Comparison of ENCODE assay signal across 1 cellular context in the genomic region with DNA sequence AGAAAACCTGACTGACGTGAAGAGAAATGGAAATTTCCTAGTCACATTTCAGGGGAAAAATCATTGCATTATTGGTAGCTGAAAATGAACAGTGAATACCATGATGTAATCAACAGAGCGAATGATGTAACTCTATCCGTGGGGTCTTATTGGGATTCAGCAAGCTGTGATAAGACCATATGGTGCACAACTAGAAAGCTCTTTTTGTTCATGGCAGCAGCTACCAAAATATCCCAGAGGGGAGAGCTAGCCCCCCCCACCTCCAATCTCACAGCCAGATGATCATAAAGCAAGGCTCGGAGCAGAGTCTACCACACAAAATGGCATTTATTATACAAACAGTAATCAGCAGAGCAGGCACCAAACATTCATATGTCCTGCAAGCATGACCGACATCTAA.
TF ChIP-seq lines count a peak whose summit lies in the region.

No MANE protein-coding gene starts in this region.

TF ChIP-seq in K562, 482 proteins besides CTCF, POLR2A, EP300 and RAD21 (continued from another document and continues in another):
- TF ChIP-seq, protein P1, sequence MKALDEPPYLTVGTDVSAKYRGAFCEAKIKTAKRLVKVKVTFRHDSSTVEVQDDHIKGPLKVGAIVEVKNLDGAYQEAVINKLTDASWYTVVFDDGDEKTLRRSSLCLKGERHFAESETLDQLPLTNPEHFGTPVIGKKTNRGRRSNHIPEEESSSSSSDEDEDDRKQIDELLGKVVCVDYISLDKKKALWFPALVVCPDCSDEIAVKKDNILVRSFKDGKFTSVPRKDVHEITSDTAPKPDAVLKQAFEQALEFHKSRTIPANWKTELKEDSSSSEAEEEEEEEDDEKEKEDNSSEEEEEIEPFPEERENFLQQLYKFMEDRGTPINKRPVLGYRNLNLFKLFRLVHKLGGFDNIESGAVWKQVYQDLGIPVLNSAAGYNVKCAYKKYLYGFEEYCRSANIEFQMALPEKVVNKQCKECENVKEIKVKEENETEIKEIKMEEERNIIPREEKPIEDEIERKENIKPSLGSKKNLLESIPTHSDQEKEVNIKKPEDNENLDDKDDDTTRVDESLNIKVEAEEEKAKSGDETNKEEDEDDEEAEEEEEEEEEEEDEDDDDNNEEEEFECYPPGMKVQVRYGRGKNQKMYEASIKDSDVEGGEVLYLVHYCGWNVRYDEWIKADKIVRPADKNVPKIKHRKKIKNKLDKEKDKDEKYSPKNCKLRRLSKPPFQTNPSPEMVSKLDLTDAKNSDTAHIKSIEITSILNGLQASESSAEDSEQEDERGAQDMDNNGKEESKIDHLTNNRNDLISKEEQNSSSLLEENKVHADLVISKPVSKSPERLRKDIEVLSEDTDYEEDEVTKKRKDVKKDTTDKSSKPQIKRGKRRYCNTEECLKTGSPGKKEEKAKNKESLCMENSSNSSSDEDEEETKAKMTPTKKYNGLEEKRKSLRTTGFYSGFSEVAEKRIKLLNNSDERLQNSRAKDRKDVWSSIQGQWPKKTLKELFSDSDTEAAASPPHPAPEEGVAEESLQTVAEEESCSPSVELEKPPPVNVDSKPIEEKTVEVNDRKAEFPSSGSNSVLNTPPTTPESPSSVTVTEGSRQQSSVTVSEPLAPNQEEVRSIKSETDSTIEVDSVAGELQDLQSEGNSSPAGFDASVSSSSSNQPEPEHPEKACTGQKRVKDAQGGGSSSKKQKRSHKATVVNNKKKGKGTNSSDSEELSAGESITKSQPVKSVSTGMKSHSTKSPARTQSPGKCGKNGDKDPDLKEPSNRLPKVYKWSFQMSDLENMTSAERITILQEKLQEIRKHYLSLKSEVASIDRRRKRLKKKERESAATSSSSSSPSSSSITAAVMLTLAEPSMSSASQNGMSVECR (CRISPR knock-in tag; IDR thresholded peaks at IDR 0.05), result no peak
- TF ChIP-seq, protein P2, sequence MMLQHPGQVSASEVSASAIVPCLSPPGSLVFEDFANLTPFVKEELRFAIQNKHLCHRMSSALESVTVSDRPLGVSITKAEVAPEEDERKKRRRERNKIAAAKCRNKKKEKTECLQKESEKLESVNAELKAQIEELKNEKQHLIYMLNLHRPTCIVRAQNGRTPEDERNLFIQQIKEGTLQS (IDR thresholded peaks at IDR 0.05), result peak; percentile 92
- TF ChIP-seq, protein P2 (CRISPR knock-in tag; conservative IDR thresholded peaks at IDR 0.05), result no peak
- TF ChIP-seq HNRNPL (IDR thresholded peaks at IDR 0.05; ENCODE audit: low read depth, low read length) (no peak), CSDE1 (IDR thresholded peaks at IDR 0.05) (no peak), ZC3H11A (IDR thresholded peaks at IDR 0.05; ENCODE audit: low read depth, low read length) (no peak), ZC3H4 (CRISPR knock-in tag; IDR thresholded peaks at IDR 0.05; ENCODE audit: borderline replicate concordance) (no peak), SMAD4 (CRISPR knock-in tag; conservative IDR thresholded peaks at IDR 0.05) (no peak), MAZ (CRISPR knock-in tag; conservative IDR thresholded peaks at IDR 0.05 in 1 of 2, IDR thresholded peaks at IDR 0.05 in 1 of 2) (no peak), TRIM24 (IDR thresholded peaks at IDR 0.05) (peak; percentile 40 to 63; a peak in 2 of 4 replicates), HLTF (IDR thresholded peaks at IDR 0.05) (no peak), IRF2 (CRISPR knock-in tag; IDR thresholded peaks at IDR 0.05) (no peak), MXI1 (IDR thresholded peaks at IDR 0.05; ENCODE audit: low read depth, low read length) (no peak), RAD51 (IDR thresholded peaks at IDR 0.05; ENCODE audit: borderline replicate concordance, low read depth) (no peak), GTF2F1 (IDR thresholded peaks at IDR 0.05; ENCODE audit: low read depth, low read length) (no peak), JUND (IDR thresholded peaks at IDR 0.05; ENCODE audit: borderline replicate concordance, low read depth, low read length) (peak; percentile 70), JUND (tag; IDR thresholded peaks at IDR 0.05; ENCODE audit: borderline replicate concordance, low read depth, low read length) (no peak), HMG20A (CRISPR knock-in tag; conservative IDR thresholded peaks at IDR 0.05) (no peak), MED1 (CRISPR knock-in tag; IDR thresholded peaks at IDR 0.05; ENCODE audit: borderline replicate concordance) (no peak), ZNF445 (CRISPR knock-in tag; IDR thresholded peaks at IDR 0.05; ENCODE audit: low read depth) (no peak), MBD2 (IDR thresholded peaks at IDR 0.05; ENCODE audit: borderline replicate concordance, low read depth) (no peak), DIDO1 (tag; IDR thresholded peaks at IDR 0.05; ENCODE audit: low read depth) (no peak), MAFK (IDR thresholded peaks at IDR 0.05; ENCODE audit: low read length) (no peak), HMG20B (CRISPR knock-in tag; IDR thresholded peaks at IDR 0.05) (no peak), ARNT (IDR thresholded peaks at IDR 0.05) (0 out of 4 replicates have a peak, but pooled peaks of 1 of the 2 experiments have one; percentile 12), BRD4 (IDR thresholded peaks at IDR 0.05) (no peak), HNRNPK (IDR thresholded peaks at IDR 0.05; ENCODE audit: low read depth, low read length, poor library complexity, severe bottlenecking) (no peak), SMARCA5 (IDR thresholded peaks at IDR 0.05) (no peak), DDX20 (tag; IDR thresholded peaks at IDR 0.05; ENCODE audit: low read depth) (no peak), NR2C1 (IDR thresholded peaks at IDR 0.05) (no peak), NR2C1 (tag; IDR thresholded peaks at IDR 0.05) (no peak), ATF7 (IDR thresholded peaks at IDR 0.05) (peak; percentile 85; the same call in 1 of the 2 replicates), ELF4 (CRISPR knock-in tag; IDR thresholded peaks at IDR 0.05) (no peak), WHSC1 (IDR thresholded peaks at IDR 0.05; ENCODE audit: low read length) (no peak)
- TF ChIP-seq, protein P3, sequence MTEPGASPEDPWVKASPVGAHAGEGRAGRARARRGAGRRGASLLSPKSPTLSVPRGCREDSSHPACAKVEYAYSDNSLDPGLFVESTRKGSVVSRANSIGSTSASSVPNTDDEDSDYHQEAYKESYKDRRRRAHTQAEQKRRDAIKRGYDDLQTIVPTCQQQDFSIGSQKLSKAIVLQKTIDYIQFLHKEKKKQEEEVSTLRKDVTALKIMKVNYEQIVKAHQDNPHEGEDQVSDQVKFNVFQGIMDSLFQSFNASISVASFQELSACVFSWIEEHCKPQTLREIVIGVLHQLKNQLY (CRISPR knock-in tag; conservative IDR thresholded peaks at IDR 0.05), result no peak
- TF ChIP-seq, protein P4, sequence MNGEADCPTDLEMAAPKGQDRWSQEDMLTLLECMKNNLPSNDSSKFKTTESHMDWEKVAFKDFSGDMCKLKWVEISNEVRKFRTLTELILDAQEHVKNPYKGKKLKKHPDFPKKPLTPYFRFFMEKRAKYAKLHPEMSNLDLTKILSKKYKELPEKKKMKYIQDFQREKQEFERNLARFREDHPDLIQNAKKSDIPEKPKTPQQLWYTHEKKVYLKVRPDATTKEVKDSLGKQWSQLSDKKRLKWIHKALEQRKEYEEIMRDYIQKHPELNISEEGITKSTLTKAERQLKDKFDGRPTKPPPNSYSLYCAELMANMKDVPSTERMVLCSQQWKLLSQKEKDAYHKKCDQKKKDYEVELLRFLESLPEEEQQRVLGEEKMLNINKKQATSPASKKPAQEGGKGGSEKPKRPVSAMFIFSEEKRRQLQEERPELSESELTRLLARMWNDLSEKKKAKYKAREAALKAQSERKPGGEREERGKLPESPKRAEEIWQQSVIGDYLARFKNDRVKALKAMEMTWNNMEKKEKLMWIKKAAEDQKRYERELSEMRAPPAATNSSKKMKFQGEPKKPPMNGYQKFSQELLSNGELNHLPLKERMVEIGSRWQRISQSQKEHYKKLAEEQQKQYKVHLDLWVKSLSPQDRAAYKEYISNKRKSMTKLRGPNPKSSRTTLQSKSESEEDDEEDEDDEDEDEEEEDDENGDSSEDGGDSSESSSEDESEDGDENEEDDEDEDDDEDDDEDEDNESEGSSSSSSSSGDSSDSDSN (IDR thresholded peaks at IDR 0.05; ENCODE audit: borderline replicate concordance in 1 of 2, low read depth in 2 of 2, low read length in 2 of 2), result no peak
- TF ChIP-seq, protein P5, sequence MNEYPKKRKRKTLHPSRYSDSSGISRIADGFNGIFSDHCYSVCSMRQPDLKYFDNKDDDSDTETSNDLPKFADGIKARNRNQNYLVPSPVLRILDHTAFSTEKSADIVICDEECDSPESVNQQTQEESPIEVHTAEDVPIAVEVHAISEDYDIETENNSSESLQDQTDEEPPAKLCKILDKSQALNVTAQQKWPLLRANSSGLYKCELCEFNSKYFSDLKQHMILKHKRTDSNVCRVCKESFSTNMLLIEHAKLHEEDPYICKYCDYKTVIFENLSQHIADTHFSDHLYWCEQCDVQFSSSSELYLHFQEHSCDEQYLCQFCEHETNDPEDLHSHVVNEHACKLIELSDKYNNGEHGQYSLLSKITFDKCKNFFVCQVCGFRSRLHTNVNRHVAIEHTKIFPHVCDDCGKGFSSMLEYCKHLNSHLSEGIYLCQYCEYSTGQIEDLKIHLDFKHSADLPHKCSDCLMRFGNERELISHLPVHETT (CRISPR knock-in tag; conservative IDR thresholded peaks at IDR 0.05 in 1 of 2, IDR thresholded peaks at IDR 0.05 in 1 of 2), result no peak
- TF ChIP-seq, protein P6, sequence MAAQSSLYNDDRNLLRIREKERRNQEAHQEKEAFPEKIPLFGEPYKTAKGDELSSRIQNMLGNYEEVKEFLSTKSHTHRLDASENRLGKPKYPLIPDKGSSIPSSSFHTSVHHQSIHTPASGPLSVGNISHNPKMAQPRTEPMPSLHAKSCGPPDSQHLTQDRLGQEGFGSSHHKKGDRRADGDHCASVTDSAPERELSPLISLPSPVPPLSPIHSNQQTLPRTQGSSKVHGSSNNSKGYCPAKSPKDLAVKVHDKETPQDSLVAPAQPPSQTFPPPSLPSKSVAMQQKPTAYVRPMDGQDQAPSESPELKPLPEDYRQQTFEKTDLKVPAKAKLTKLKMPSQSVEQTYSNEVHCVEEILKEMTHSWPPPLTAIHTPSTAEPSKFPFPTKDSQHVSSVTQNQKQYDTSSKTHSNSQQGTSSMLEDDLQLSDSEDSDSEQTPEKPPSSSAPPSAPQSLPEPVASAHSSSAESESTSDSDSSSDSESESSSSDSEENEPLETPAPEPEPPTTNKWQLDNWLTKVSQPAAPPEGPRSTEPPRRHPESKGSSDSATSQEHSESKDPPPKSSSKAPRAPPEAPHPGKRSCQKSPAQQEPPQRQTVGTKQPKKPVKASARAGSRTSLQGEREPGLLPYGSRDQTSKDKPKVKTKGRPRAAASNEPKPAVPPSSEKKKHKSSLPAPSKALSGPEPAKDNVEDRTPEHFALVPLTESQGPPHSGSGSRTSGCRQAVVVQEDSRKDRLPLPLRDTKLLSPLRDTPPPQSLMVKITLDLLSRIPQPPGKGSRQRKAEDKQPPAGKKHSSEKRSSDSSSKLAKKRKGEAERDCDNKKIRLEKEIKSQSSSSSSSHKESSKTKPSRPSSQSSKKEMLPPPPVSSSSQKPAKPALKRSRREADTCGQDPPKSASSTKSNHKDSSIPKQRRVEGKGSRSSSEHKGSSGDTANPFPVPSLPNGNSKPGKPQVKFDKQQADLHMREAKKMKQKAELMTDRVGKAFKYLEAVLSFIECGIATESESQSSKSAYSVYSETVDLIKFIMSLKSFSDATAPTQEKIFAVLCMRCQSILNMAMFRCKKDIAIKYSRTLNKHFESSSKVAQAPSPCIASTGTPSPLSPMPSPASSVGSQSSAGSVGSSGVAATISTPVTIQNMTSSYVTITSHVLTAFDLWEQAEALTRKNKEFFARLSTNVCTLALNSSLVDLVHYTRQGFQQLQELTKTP (IDR thresholded peaks at IDR 0.05; ENCODE audit: low read depth in 1 of 2, partially characterized antibody in 2 of 2), result no peak
- TF ChIP-seq, protein P7, sequence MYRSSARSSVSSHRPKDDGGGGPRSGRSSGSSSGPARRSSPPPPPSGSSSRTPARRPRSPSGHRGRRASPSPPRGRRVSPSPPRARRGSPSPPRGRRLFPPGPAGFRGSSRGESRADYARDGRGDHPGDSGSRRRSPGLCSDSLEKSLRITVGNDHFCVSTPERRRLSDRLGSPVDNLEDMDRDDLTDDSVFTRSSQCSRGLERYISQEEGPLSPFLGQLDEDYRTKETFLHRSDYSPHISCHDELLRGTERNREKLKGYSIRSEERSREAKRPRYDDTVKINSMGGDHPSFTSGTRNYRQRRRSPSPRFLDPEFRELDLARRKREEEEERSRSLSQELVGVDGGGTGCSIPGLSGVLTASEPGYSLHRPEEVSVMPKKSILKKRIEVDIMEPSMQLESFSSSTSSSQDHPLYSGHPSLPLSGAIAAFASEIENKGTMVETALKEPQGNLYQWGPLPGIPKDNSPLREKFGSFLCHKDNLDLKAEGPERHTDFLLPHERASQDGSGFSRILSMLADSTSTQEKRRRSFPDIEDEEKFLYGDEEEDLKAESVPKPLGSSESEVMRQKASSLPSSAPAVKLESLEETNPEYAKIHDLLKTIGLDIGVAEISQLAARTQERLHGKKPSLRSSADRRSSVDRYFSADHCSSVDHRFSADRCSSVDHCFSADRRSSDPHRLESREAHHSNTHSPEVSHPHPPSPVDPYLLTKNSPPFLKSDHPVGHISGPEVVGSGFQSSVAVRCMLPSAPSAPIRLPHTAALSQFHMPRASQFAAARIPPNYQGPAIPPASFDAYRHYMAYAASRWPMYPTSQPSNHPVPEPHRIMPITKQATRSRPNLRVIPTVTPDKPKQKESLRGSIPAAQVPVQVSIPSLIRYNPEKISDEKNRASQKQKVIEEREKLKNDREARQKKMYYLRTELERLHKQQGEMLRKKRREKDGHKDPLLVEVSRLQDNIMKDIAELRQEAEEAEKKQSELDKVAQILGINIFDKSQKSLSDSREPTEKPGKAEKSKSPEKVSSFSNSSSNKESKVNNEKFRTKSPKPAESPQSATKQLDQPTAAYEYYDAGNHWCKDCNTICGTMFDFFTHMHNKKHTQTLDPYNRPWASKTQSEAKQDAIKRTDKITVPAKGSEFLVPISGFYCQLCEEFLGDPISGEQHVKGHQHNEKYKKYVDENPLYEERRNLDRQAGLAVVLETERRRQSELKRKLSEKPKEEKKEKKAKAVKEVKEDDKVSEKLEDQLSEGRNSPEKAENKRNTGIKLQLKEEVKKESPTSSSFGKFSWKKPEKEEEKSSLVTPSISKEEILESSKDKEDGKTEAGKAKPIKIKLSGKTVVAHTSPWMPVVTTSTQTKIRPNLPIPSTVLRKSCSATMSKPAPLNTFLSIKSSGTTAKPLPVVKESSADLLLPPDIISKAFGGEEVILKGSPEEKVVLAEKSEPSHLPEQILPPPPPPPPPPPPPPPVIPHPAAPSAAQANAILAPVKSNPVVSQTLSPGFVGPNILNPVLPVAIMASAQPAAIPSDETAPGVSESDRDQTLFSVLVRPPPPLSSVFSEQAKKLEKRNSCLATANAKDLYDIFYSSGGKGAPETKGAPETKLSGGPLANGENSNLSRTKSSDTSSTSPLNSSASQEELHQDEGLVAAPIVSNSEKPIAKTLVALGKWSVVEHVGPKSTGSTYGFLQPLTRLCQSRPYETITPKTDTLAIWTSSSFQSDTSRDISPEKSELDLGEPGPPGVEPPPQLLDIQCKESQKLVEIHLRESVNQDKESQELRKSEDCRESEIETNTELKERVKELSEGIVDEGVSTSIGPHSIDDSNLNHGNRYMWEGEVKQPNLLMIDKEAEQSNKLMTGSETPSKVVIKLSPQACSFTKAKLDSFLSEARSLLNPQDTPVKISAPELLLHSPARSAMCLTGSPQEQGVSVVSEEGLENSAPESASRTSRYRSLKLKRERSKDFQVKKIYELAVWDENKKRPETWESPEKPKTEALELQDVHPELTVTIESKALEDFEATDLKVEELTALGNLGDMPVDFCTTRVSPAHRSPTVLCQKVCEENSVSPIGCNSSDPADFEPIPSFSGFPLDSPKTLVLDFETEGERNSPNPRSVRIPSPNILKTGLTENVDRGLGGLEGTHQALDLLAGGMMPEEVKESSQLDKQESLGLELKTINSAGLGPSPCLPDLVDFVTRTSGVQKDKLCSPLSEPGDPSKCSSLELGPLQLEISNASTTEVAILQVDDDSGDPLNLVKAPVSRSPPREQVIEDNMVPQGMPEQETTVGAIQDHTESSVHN (IDR thresholded peaks at IDR 0.05; ENCODE audit: borderline replicate concordance in 1 of 2, low read depth in 1 of 2), result no peak
